ENCODE assay signal across 2 cellular contexts in the genomic region with DNA sequence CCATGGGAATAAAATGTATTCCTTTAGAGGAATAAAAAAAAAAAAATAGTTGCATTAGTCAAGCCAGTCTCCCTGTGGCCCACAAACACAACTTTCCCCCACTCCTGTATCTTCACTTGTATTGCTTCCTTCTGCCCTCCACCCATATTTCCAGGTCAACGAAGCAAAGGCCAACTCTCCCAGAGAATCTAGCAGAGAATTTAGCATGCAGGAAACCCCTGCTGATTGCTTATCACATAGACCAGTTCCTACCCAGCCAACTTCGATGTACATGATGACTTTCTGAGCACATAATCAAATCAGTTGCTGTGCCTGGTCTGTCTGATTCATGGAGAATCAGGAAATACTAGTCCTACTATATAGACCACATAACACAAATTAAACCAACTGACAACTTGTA.
TF ChIP-seq lines count a peak whose summit lies in the region.

No MANE protein-coding gene starts in this region.

TF ChIP-seq in GM23338, 12 proteins besides CTCF, POLR2A, EP300 and RAD21 (continues in another document):
- TF ChIP-seq, protein P1, sequence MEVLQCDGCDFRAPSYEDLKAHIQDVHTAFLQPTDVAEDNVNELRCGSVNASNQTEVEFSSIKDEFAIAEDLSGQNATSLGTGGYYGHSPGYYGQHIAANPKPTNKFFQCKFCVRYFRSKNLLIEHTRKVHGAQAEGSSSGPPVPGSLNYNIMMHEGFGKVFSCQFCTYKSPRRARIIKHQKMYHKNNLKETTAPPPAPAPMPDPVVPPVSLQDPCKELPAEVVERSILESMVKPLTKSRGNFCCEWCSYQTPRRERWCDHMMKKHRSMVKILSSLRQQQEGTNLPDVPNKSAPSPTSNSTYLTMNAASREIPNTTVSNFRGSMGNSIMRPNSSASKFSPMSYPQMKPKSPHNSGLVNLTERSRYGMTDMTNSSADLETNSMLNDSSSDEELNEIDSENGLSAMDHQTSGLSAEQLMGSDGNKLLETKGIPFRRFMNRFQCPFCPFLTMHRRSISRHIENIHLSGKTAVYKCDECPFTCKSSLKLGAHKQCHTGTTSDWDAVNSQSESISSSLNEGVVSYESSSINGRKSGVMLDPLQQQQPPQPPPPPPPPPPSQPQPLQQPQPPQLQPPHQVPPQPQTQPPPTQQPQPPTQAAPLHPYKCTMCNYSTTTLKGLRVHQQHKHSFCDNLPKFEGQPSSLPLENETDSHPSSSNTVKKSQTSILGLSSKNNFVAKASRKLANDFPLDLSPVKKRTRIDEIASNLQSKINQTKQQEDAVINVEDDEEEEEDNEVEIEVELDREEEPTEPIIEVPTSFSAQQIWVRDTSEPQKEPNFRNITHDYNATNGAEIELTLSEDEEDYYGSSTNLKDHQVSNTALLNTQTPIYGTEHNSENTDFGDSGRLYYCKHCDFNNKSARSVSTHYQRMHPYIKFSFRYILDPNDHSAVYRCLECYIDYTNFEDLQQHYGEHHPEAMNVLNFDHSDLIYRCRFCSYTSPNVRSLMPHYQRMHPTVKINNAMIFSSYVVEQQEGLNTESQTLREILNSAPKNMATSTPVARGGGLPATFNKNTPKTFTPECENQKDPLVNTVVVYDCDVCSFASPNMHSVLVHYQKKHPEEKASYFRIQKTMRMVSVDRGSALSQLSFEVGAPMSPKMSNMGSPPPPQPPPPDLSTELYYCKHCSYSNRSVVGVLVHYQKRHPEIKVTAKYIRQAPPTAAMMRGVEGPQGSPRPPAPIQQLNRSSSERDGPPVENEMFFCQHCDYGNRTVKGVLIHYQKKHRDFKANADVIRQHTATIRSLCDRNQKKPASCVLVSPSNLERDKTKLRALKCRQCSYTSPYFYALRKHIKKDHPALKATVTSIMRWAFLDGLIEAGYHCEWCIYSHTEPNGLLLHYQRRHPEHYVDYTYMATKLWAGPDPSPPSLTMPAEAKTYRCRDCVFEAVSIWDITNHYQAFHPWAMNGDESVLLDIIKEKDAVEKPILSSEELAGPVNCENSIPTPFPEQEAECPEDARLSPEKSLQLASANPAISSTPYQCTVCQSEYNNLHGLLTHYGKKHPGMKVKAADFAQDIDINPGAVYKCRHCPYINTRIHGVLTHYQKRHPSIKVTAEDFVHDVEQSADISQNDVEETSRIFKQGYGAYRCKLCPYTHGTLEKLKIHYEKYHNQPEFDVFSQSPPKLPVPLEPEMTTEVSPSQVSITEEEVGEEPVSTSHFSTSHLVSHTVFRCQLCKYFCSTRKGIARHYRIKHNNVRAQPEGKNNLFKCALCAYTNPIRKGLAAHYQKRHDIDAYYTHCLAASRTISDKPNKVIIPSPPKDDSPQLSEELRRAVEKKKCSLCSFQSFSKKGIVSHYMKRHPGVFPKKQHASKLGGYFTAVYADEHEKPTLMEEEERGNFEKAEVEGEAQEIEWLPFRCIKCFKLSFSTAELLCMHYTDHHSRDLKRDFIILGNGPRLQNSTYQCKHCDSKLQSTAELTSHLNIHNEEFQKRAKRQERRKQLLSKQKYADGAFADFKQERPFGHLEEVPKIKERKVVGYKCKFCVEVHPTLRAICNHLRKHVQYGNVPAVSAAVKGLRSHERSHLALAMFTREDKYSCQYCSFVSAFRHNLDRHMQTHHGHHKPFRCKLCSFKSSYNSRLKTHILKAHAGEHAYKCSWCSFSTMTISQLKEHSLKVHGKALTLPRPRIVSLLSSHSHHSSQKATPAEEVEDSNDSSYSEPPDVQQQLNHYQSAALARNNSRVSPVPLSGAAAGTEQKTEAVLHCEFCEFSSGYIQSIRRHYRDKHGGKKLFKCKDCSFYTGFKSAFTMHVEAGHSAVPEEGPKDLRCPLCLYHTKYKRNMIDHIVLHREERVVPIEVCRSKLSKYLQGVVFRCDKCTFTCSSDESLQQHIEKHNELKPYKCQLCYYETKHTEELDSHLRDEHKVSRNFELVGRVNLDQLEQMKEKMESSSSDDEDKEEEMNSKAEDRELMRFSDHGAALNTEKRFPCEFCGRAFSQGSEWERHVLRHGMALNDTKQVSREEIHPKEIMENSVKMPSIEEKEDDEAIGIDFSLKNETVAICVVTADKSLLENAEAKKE (CRISPR knock-in tag; IDR thresholded peaks at IDR 0.05): no peak
- TF ChIP-seq, protein P2, sequence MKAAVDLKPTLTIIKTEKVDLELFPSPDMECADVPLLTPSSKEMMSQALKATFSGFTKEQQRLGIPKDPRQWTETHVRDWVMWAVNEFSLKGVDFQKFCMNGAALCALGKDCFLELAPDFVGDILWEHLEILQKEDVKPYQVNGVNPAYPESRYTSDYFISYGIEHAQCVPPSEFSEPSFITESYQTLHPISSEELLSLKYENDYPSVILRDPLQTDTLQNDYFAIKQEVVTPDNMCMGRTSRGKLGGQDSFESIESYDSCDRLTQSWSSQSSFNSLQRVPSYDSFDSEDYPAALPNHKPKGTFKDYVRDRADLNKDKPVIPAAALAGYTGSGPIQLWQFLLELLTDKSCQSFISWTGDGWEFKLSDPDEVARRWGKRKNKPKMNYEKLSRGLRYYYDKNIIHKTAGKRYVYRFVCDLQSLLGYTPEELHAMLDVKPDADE (IDR thresholded peaks at IDR 0.05): no peak
- TF ChIP-seq JUNB (IDR thresholded peaks at IDR 0.05; ENCODE audit: unreplicated experiment) (no peak), ZNF114 (CRISPR knock-in tag; IDR thresholded peaks at IDR 0.05) (no peak), CREB1 (CRISPR knock-in tag; IDR thresholded peaks at IDR 0.05; ENCODE audit: low read depth) (no peak), POLR2AphosphoS5 (IDR thresholded peaks at IDR 0.05; ENCODE audit: low read depth) (no peak), STAT1 (IDR thresholded peaks at IDR 0.05; ENCODE audit: unreplicated experiment) (no peak), EZH2phosphoT487 (IDR thresholded peaks at IDR 0.05; ENCODE audit: unreplicated experiment) (no peak), ZNF331 (CRISPR knock-in tag; IDR thresholded peaks at IDR 0.05; ENCODE audit: low read depth) (no peak)
- TF ChIP-seq, protein P3, sequence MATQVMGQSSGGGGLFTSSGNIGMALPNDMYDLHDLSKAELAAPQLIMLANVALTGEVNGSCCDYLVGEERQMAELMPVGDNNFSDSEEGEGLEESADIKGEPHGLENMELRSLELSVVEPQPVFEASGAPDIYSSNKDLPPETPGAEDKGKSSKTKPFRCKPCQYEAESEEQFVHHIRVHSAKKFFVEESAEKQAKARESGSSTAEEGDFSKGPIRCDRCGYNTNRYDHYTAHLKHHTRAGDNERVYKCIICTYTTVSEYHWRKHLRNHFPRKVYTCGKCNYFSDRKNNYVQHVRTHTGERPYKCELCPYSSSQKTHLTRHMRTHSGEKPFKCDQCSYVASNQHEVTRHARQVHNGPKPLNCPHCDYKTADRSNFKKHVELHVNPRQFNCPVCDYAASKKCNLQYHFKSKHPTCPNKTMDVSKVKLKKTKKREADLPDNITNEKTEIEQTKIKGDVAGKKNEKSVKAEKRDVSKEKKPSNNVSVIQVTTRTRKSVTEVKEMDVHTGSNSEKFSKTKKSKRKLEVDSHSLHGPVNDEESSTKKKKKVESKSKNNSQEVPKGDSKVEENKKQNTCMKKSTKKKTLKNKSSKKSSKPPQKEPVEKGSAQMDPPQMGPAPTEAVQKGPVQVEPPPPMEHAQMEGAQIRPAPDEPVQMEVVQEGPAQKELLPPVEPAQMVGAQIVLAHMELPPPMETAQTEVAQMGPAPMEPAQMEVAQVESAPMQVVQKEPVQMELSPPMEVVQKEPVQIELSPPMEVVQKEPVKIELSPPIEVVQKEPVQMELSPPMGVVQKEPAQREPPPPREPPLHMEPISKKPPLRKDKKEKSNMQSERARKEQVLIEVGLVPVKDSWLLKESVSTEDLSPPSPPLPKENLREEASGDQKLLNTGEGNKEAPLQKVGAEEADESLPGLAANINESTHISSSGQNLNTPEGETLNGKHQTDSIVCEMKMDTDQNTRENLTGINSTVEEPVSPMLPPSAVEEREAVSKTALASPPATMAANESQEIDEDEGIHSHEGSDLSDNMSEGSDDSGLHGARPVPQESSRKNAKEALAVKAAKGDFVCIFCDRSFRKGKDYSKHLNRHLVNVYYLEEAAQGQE (IDR thresholded peaks at IDR 0.05; ENCODE audit: unreplicated experiment): no peak

TF ChIP-seq in SK-N-SH, 30 proteins besides CTCF, POLR2A, EP300 and RAD21 (continued from another document):
- TF ChIP-seq ELF1 (IDR thresholded peaks at IDR 0.05) (no peak), YY1 (IDR thresholded peaks at IDR 0.05; ENCODE audit: low read depth) (no peak), NFIC (IDR thresholded peaks at IDR 0.05; ENCODE audit: borderline replicate concordance) (no peak)
- TF ChIP-seq, protein P3 (IDR thresholded peaks at IDR 0.05; ENCODE audit: low read depth, low read length): no peak
- TF ChIP-seq, protein P4, sequence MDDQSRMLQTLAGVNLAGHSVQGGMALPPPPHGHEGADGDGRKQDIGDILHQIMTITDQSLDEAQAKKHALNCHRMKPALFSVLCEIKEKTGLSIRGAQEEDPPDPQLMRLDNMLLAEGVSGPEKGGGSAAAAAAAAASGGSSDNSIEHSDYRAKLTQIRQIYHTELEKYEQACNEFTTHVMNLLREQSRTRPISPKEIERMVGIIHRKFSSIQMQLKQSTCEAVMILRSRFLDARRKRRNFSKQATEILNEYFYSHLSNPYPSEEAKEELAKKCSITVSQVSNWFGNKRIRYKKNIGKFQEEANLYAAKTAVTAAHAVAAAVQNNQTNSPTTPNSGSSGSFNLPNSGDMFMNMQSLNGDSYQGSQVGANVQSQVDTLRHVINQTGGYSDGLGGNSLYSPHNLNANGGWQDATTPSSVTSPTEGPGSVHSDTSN (IDR thresholded peaks at IDR 0.05): no peak
